Comparison of ENCODE assay signal across 13 cellular contexts in genomic region chrX:13168276-13168675, GRCh38.
DNase-seq lines count a peak whose midpoint lies in the region; ATAC-seq and TF ChIP-seq lines count a peak whose summit lies in the region.
"Had no signal": no experiment of that assay in that cellular context is flagged by ENCODE, and none has a peak within 500 bp of the region (broad histone marks: within the 10 kb centered on the region; RNA-seq: fewer than 3 reads in every experiment).

No MANE protein-coding gene starts in this region.

- WGBS in heart left ventricle, 4 donors: 59 to 75% (median 65%) methylated on average over 5 of the region's 5 CpGs
- 63% methylated on average over 5 of the region's 5 CpGs for WGBS in right cardiac atrium

- H3K27ac Mint-ChIP-seq in activated naive CD8-positive, alpha-beta T cell treated with anti-CD3 and anti-CD28 coated beads, Interleukin-2, amount 10 ng/mL, durations not matched to agents 7 days and 5 days: peak overlapping the region; percentile 67
- H3K27ac Mint-ChIP-seq in natural killer cell: peak overlapping the region; percentile 15 to 81

- H3K9me3 ChIP-seq in heart left ventricle (no peaks in the 10 kb centered on the region), right cardiac atrium (ENCODE audit: control insufficient read depth, low read length) (no peaks in the 10 kb centered on the region), uterus (no peaks in the 10 kb centered on the region)
- H3K9me3 ChIP-seq: thyroid gland had no signal

- H3K36me3 ChIP-seq in heart left ventricle (no peaks in the 10 kb centered on the region), uterus (no peaks in the 10 kb centered on the region)
- H3K36me3 ChIP-seq: BLaER1 treated with 17β-estradiol and CSF1 and Interleukin-3, amounts not matched to agents 10 nM and 100 nM; thyroid gland had no signal

- ATAC-seq in heart left ventricle (no peak), right cardiac atrium (no peak), natural killer cell (no peak), GM18502 (IDR thresholded peaks at IDR 0.05; ENCODE audit: poor library complexity, unreplicated experiment) (no peak)
- no peak for ATAC-seq in activated naive CD8-positive, alpha-beta T cell treated with anti-CD3 and anti-CD28 coated beads, Interleukin-2, amount 10 ng/mL, durations not matched to agents 7 days and 5 days (ENCODE audit: low read depth)

- intact Hi-C loops in heart left ventricle (cut with DNase I): loop anchor here in 5 of 10 donors (5.0 to 10.0 kb wide), 4 partner anchors 46 to 193 kb away; partner anchors contain the start of gene TMSB4X (in 3 of the 5)
- intact Hi-C loops in right cardiac atrium (cut with DNase I): no loop called here
- intact Hi-C loops in natural killer cell (cut with micrococcal nuclease): no loop called here
- intact Hi-C loops in uterus (cut with DNase I; ENCODE audit: low total_unique reads): no loop called here

- peaks cover 0 to 33% (median 13%) of the 10 kb centered on the region in 12 donors for H3K4me1 ChIP-seq in heart left ventricle
- H3K4me1 ChIP-seq in right cardiac atrium (ENCODE audit: control insufficient read depth, insufficient read depth, low read length): no peaks in the 10 kb centered on the region
- H3K4me1 ChIP-seq in uterus: no peaks in the 10 kb centered on the region
- H3K4me1 ChIP-seq: thyroid gland had no signal

- TF ChIP-seq POLR2A in heart left ventricle (IDR thresholded peaks at IDR 0.05) (no peak), uterus (IDR thresholded peaks at IDR 0.05) (no peak)

- peaks cover 14% of the 10 kb centered on the region for H3K36me3 Mint-ChIP-seq in activated naive CD8-positive, alpha-beta T cell treated with anti-CD3 and anti-CD28 coated beads, Interleukin-2, amount 10 ng/mL, durations not matched to agents 7 days and 5 days
- no peaks in the 10 kb centered on the region for H3K36me3 Mint-ChIP-seq in natural killer cell

- TF ChIP-seq CTCF in heart left ventricle (IDR thresholded peaks at IDR 0.05) (no peak), natural killer cell (IDR thresholded peaks at IDR 0.05) (no peak), uterus (IDR thresholded peaks at IDR 0.05) (no peak)

- POLR2A ChIA-PET in activated naive CD8-positive, alpha-beta T cell treated with anti-CD3 and anti-CD28 coated beads, Interleukin-2, amount 10 ng/mL, durations not matched to agents 7 days and 5 days (lab: Charles Lee): no interaction called here

- H3K4me1 Mint-ChIP-seq in activated naive CD8-positive, alpha-beta T cell treated with anti-CD3 and anti-CD28 coated beads, Interleukin-2, amount 10 ng/mL, durations not matched to agents 7 days and 5 days: peaks cover 9% of the 10 kb centered on the region
- peaks cover 11 to 12% of the 10 kb centered on the region in 2 donors for H3K4me1 Mint-ChIP-seq in natural killer cell

- H3K4me3 Mint-ChIP-seq in activated naive CD8-positive, alpha-beta T cell treated with anti-CD3 and anti-CD28 coated beads, Interleukin-2, amount 10 ng/mL, durations not matched to agents 7 days and 5 days: peak overlapping the region; percentile 61
- H3K4me3 Mint-ChIP-seq in natural killer cell: no peak overlapping the region

- no peaks in the 10 kb centered on the region for H3K27me3 ChIP-seq in heart left ventricle
- no peaks in the 10 kb centered on the region for H3K27me3 ChIP-seq in right cardiac atrium (ENCODE audit: control insufficient read depth, insufficient read depth)
- no peaks in the 10 kb centered on the region for H3K27me3 ChIP-seq in uterus
- H3K27me3 ChIP-seq: thyroid gland had no signal

- no peaks in the 10 kb centered on the region for H3K27me3 Mint-ChIP-seq in activated naive CD8-positive, alpha-beta T cell treated with anti-CD3 and anti-CD28 coated beads, Interleukin-2, amount 10 ng/mL, durations not matched to agents 7 days and 5 days
- peaks cover 0 to 48% of the 10 kb centered on the region in 2 donors for H3K27me3 Mint-ChIP-seq in natural killer cell (ENCODE audit: low read depth in 2 of 2)

- no peak overlapping the region for H3K4me3 ChIP-seq in heart left ventricle
- no peak overlapping the region for H3K4me3 ChIP-seq in right cardiac atrium (ENCODE audit: low read length)
- no peak overlapping the region for H3K4me3 ChIP-seq in uterus
- H3K4me3 ChIP-seq: BLaER1 treated with 17β-estradiol and CSF1 and Interleukin-3, amounts not matched to agents 10 nM and 100 nM; thyroid gland had no signal

- peaks cover 11% of the 10 kb centered on the region for H3K9me3 Mint-ChIP-seq in activated naive CD8-positive, alpha-beta T cell treated with anti-CD3 and anti-CD28 coated beads, Interleukin-2, amount 10 ng/mL, durations not matched to agents 7 days and 5 days
- H3K9me3 Mint-ChIP-seq in natural killer cell: no peaks in the 10 kb centered on the region

- H3K27ac ChIP-seq in heart left ventricle (peak overlapping the region; percentile 27 to 83 (median 72)), right cardiac atrium (ENCODE audit: low read length) (no peak overlapping the region), uterus (peak overlapping the region; percentile 70 to 75)

- DNase-seq in heart left ventricle (no peak), right cardiac atrium (no peak), natural killer cell (no peak), uterus (no peak), T1000 (lab: John Stamatoyannopoulos, UW) (no peak), SW480 (ENCODE audit: low spot score) (no peak)
- no peak for DNase-seq in activated naive CD8-positive, alpha-beta T cell treated with anti-CD3 and anti-CD28 coated beads, Interleukin-2, amount 10 ng/mL, durations not matched to agents 7 days and 5 days
- DNase-seq: caudate nucleus; GF-D8; stimulated activated CD4-positive, alpha-beta T cell treated with anti-CD3 and anti-CD28 coated beads, Interleukin-4, amount 100 ng/mL, for 4 hours; thyroid gland had no signal
